Comparison of ENCODE assay signal across 20 cellular contexts in genomic region chr1:179001451-179001850, GRCh38.
"Had no signal": no experiment of that assay in that cellular context is flagged by ENCODE, and none has a peak within 500 bp of the region (broad histone marks: within the 10 kb centered on the region; RNA-seq: fewer than 3 reads in every experiment).

No MANE protein-coding gene starts in this region.

- FAIRE-seq: frontal cortex had no signal

- DNase-seq: effector CD4-positive, alpha-beta T cell; heart left ventricle; hippocampal formation; left colon; left ventricle myocardium superior; naive thymus-derived CD4-positive, alpha-beta T cell; nephron progenitor cell; posterior cingulate gyrus; spleen; stimulated activated CD4-positive, alpha-beta T cell treated with anti-CD3 and anti-CD28 coated beads, Interleukin-15, amount 100 ng/mL, for 24 hours; stimulated activated CD4-positive, alpha-beta T cell treated with anti-CD3 and anti-CD28 coated beads, Interleukin-1b, Interleukin-23, amount 100 ng/mL, for 48 hours; stimulated activated CD4-positive, alpha-beta T cell treated with anti-CD3 and anti-CD28 coated beads, Interleukin-4, amount 100 ng/mL, for 24 hours; stimulated activated naive B cell treated with anti-CD40 and anti-IgM and Interleukin-4, amounts not matched to agents 10 μg/mL and 1 μg/mL and 100 μg/mL, for 72 hours; stimulated activated naive CD8-positive, alpha-beta T cell treated with anti-CD3 and anti-CD28 coated beads, Interleukin-15, amount 100 ng/mL, for 72 hours; testis; transverse colon had no signal

- H3K27ac ChIP-seq: coronary artery, heart left ventricle, neutrophil, spleen, transverse colon had no signal

- H3K9me3 Mint-ChIP-seq: naive thymus-derived CD4-positive, alpha-beta T cell; stimulated activated naive B cell treated with anti-CD40 and anti-IgM and Interleukin-4, amounts not matched to agents 10 μg/mL and 1 μg/mL and 100 μg/mL, for 72 hours; stimulated activated naive CD8-positive, alpha-beta T cell treated with anti-CD3 and anti-CD28 coated beads, Interleukin-15, amount 100 ng/mL, for 72 hours had no signal

- H3K4me3 ChIP-seq: coronary artery, heart left ventricle, lung, spleen, transverse colon had no signal

- H3K36me3 Mint-ChIP-seq: naive thymus-derived CD4-positive, alpha-beta T cell; stimulated activated naive B cell treated with anti-CD40 and anti-IgM and Interleukin-4, amounts not matched to agents 10 μg/mL and 1 μg/mL and 100 μg/mL, for 72 hours had no signal

- H3K9me3 ChIP-seq: neutrophil, testis, transverse colon had no signal

- H3K27ac Mint-ChIP-seq: naive thymus-derived CD4-positive, alpha-beta T cell; nephron progenitor cell; stimulated activated naive B cell treated with anti-CD40 and anti-IgM and Interleukin-4, amounts not matched to agents 10 μg/mL and 1 μg/mL and 100 μg/mL, for 72 hours had no signal

- H3K4me3 Mint-ChIP-seq: naive thymus-derived CD4-positive, alpha-beta T cell; nephron progenitor cell; stimulated activated naive B cell treated with anti-CD40 and anti-IgM and Interleukin-4, amounts not matched to agents 10 μg/mL and 1 μg/mL and 100 μg/mL, for 72 hours; stimulated activated naive CD8-positive, alpha-beta T cell treated with anti-CD3 and anti-CD28 coated beads, Interleukin-15, amount 100 ng/mL, for 72 hours had no signal

- ATAC-seq: heart left ventricle; left colon; naive thymus-derived CD4-positive, alpha-beta T cell; stimulated activated naive B cell treated with anti-CD40 and anti-IgM and Interleukin-4, amounts not matched to agents 10 μg/mL and 1 μg/mL and 100 μg/mL, for 72 hours; stimulated activated naive CD8-positive, alpha-beta T cell treated with anti-CD3 and anti-CD28 coated beads, Interleukin-15, amount 100 ng/mL, for 72 hours had no signal

- H3K27me3 ChIP-seq: heart left ventricle, neutrophil, spleen, testis, transverse colon had no signal

- H3K36me3 ChIP-seq: heart left ventricle, neutrophil, spleen, transverse colon had no signal

- H3K27me3 Mint-ChIP-seq: stimulated activated naive B cell treated with anti-CD40 and anti-IgM and Interleukin-4, amounts not matched to agents 10 μg/mL and 1 μg/mL and 100 μg/mL, for 72 hours; stimulated activated naive CD8-positive, alpha-beta T cell treated with anti-CD3 and anti-CD28 coated beads, Interleukin-15, amount 100 ng/mL, for 72 hours had no signal
